In genomic region chr7:66953044-66953427, GRCh38 we compare ENCODE assay signal across 2 cellular contexts.
TF ChIP-seq lines count a peak whose summit lies in the region.

No MANE protein-coding gene starts in this region.

TF ChIP-seq in SK-N-SH, 30 proteins besides CTCF, POLR2A, EP300 and RAD21 (continued from another document):
- TF ChIP-seq FOSL2 (IDR thresholded peaks at IDR 0.05; ENCODE audit: borderline replicate concordance, low read depth) = no peak
- TF ChIP-seq, protein P1, sequence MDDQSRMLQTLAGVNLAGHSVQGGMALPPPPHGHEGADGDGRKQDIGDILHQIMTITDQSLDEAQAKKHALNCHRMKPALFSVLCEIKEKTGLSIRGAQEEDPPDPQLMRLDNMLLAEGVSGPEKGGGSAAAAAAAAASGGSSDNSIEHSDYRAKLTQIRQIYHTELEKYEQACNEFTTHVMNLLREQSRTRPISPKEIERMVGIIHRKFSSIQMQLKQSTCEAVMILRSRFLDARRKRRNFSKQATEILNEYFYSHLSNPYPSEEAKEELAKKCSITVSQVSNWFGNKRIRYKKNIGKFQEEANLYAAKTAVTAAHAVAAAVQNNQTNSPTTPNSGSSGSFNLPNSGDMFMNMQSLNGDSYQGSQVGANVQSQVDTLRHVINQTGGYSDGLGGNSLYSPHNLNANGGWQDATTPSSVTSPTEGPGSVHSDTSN (IDR thresholded peaks at IDR 0.05) = no peak
- no peak for TF ChIP-seq SIN3A (IDR thresholded peaks at IDR 0.05; ENCODE audit: borderline replicate concordance, low read depth, low read length)
- no peak for TF ChIP-seq YY1 (IDR thresholded peaks at IDR 0.05; ENCODE audit: low read depth)
- TF ChIP-seq NFIC (IDR thresholded peaks at IDR 0.05; ENCODE audit: borderline replicate concordance) = no peak
- no peak for TF ChIP-seq USF1 (IDR thresholded peaks at IDR 0.05; ENCODE audit: borderline replicate concordance, low read depth)
- TF ChIP-seq MAX (IDR thresholded peaks at IDR 0.05; ENCODE audit: low read depth) = no peak
- no peak for TF ChIP-seq NRF1 (IDR thresholded peaks at IDR 0.05; ENCODE audit: low read depth, low read length)
- no peak for TF ChIP-seq GATA2 (CRISPR knock-in tag; IDR thresholded peaks at IDR 0.05)
- no peak for TF ChIP-seq FOXM1 (IDR thresholded peaks at IDR 0.05; ENCODE audit: low read depth)
- TF ChIP-seq RFX5 (IDR thresholded peaks at IDR 0.05; ENCODE audit: low read length) = no peak
- TF ChIP-seq TEAD4 (IDR thresholded peaks at IDR 0.05; ENCODE audit: borderline replicate concordance, insufficient read depth) = no peak
- no peak for TF ChIP-seq RXRA (IDR thresholded peaks at IDR 0.05; ENCODE audit: borderline replicate concordance, low read depth)

TF ChIP-seq in SK-N-SH treated with all-trans-retinoic acid at 6 μM for 48 hours, 23 proteins besides CTCF, POLR2A, EP300 and RAD21 (continued from another document):
- TF ChIP-seq TSHZ2 (CRISPR knock-in tag; IDR thresholded peaks at IDR 0.05) = no peak
